Comparison of ENCODE assay signal across 8 cellular contexts in genomic region chr3:29182828-29183227, GRCh38.
DNase-seq lines count a peak whose midpoint lies in the region; ATAC-seq, FAIRE-seq and TF ChIP-seq lines count a peak whose summit lies in the region.
"Not testable (repeated sequence)": the region's sequence is repeated elsewhere in the genome, so short reads cannot be mapped to it uniquely, and the experiment has no call there.

No MANE protein-coding gene starts in this region.

- H4K20me1 ChIP-seq in smooth muscle cell (ENCODE audit: low read depth): not testable (repeated sequence)

- DNase-seq in H54 (ENCODE audit: insufficient read length, low spot score); RWPE2 (ENCODE audit: low spot score); activated T-helper 1 cell treated with anti-CD3 and anti-CD28 coated beads, Interleukin-12 subunit alpha, Interleukin-12 subunit beta, Interleukin-2, Interleukin-4 antibody, amounts not matched to agents 30 ng/mL and 10 ng/mL and 1 ng/mL, durations not matched to agents 14 hours and 24 hours and 36 hours (ENCODE audit: low spot score); activated naive CD8-positive, alpha-beta T cell treated with anti-CD3 and anti-CD28 coated beads, Interleukin-2, amount 50 U/mL, for 24 hours; Right ventricle myocardium superior; left ventricle myocardium superior; smooth muscle cell (lab: John Stamatoyannopoulos, UW; ENCODE audit: unreplicated experiment): not testable (repeated sequence)

- H3K27me3 Mint-ChIP-seq in activated T-helper 1 cell treated with anti-CD3 and anti-CD28 coated beads, Interleukin-12 subunit alpha, Interleukin-12 subunit beta, Interleukin-2, Interleukin-4 antibody, amounts not matched to agents 30 ng/mL and 10 ng/mL and 1 ng/mL, durations not matched to agents 14 hours and 24 hours and 36 hours (ENCODE audit: insufficient read depth); activated naive CD8-positive, alpha-beta T cell treated with anti-CD3 and anti-CD28 coated beads, Interleukin-2, amount 50 U/mL, for 24 hours: not testable (repeated sequence)

- H3K4me1 ChIP-seq in ACC112 (ENCODE audit: control insufficient read depth, insufficient read depth, low read length, unreplicated experiment) (peaks cover 55% of the 10 kb centered on the region), RWPE2 (ENCODE audit: insufficient read depth, poor library complexity, severe bottlenecking) (peaks cover 43% of the 10 kb centered on the region), smooth muscle cell (ENCODE audit: low read depth) (peaks cover 19% of the 10 kb centered on the region)

- not testable (repeated sequence) for H3K4me3 ChIP-seq in ACC112 (ENCODE audit: low read depth, low read length); RWPE2 (ENCODE audit: severe bottlenecking); smooth muscle cell

- not testable (repeated sequence) for H3K9me3 ChIP-seq in RWPE2 (ENCODE audit: severe bottlenecking); smooth muscle cell (replicated peaks; ENCODE audit: low read depth)

- not testable (repeated sequence) for H3K36me3 ChIP-seq in ACC112 (ENCODE audit: insufficient read depth, low read length); RWPE2 (ENCODE audit: low read depth); smooth muscle cell (ENCODE audit: low read depth)

- H3K4me1 Mint-ChIP-seq in activated T-helper 1 cell treated with anti-CD3 and anti-CD28 coated beads, Interleukin-12 subunit alpha, Interleukin-12 subunit beta, Interleukin-2, Interleukin-4 antibody, amounts not matched to agents 30 ng/mL and 10 ng/mL and 1 ng/mL, durations not matched to agents 14 hours and 24 hours and 36 hours (ENCODE audit: low read depth): peaks cover 56% of the 10 kb centered on the region
- peaks cover 39% of the 10 kb centered on the region for H3K4me1 Mint-ChIP-seq in activated naive CD8-positive, alpha-beta T cell treated with anti-CD3 and anti-CD28 coated beads, Interleukin-2, amount 50 U/mL, for 24 hours

- 94% methylated on average over 3 of the region's 3 CpGs for WGBS in smooth muscle cell (ENCODE audit: low lambda C conversion rate)

- not testable (repeated sequence) for TF ChIP-seq POLR2A in H54 (IDR thresholded peaks at IDR 0.05; ENCODE audit: low read depth, low read length)

- not testable (repeated sequence) for H3K9ac ChIP-seq in smooth muscle cell (ENCODE audit: low read depth)

- ATAC-seq in RWPE2 (ENCODE audit: low read depth); activated naive CD8-positive, alpha-beta T cell treated with anti-CD3 and anti-CD28 coated beads, Interleukin-2, amount 50 U/mL, for 24 hours: not testable (repeated sequence)
- ATAC-seq in Right ventricle myocardium superior (ENCODE audit: poor library complexity): peak; percentile 91
- ATAC-seq in left ventricle myocardium superior: peak; percentile 93

- peak overlapping the region; percentile 59 for H2AFZ ChIP-seq in ACC112 (ENCODE audit: low read length, unreplicated experiment)
- H2AFZ ChIP-seq in smooth muscle cell (ENCODE audit: low read depth): not testable (repeated sequence)

- H3K4me2 ChIP-seq in smooth muscle cell: peak overlapping the region; percentile 71

- H3F3A ChIP-seq in smooth muscle cell (ENCODE audit: low read depth): peaks cover 14% of the 10 kb centered on the region

- H3K36me3 Mint-ChIP-seq in activated T-helper 1 cell treated with anti-CD3 and anti-CD28 coated beads, Interleukin-12 subunit alpha, Interleukin-12 subunit beta, Interleukin-2, Interleukin-4 antibody, amounts not matched to agents 30 ng/mL and 10 ng/mL and 1 ng/mL, durations not matched to agents 14 hours and 24 hours and 36 hours (ENCODE audit: low read depth); activated naive CD8-positive, alpha-beta T cell treated with anti-CD3 and anti-CD28 coated beads, Interleukin-2, amount 50 U/mL, for 24 hours (ENCODE audit: low read depth): not testable (repeated sequence)

- peak overlapping the region; percentile 68 for H3K27ac Mint-ChIP-seq in activated T-helper 1 cell treated with anti-CD3 and anti-CD28 coated beads, Interleukin-12 subunit alpha, Interleukin-12 subunit beta, Interleukin-2, Interleukin-4 antibody, amounts not matched to agents 30 ng/mL and 10 ng/mL and 1 ng/mL, durations not matched to agents 14 hours and 24 hours and 36 hours
- peak overlapping the region; percentile 79 for H3K27ac Mint-ChIP-seq in activated naive CD8-positive, alpha-beta T cell treated with anti-CD3 and anti-CD28 coated beads, Interleukin-2, amount 50 U/mL, for 24 hours

- not testable (repeated sequence) for H3K27me3 ChIP-seq in ACC112 (ENCODE audit: insufficient read depth, low read length); RWPE2 (ENCODE audit: insufficient read depth, poor library complexity, severe bottlenecking); smooth muscle cell (ENCODE audit: low read depth)

- peak; percentile 82 for FAIRE-seq in H54 (lab: Jason Lieb, UNC)

- H3K79me2 ChIP-seq in ACC112 (ENCODE audit: control insufficient read depth, insufficient read depth, low read length, unreplicated experiment); smooth muscle cell (ENCODE audit: low read depth): not testable (repeated sequence)

- intact Hi-C loops in activated T-helper 1 cell treated with anti-CD3 and anti-CD28 coated beads, Interleukin-12 subunit alpha, Interleukin-12 subunit beta, Interleukin-2, Interleukin-4 antibody, amounts not matched to agents 30 ng/mL and 10 ng/mL and 1 ng/mL, durations not matched to agents 14 hours and 24 hours and 36 hours (cut with micrococcal nuclease): loop anchor here (1.0 to 10.0 kb wide), 8 partner anchors 29 to 1422 kb away; partner anchors contain the start of genes AZI2, TGFBR2 and ZCWPW2
- intact Hi-C loops in Right ventricle myocardium superior (cut with DNase I): not testable (repeated sequence)
- intact Hi-C loops in left ventricle myocardium superior (cut with micrococcal nuclease): loop anchor here (10.0 kb wide), 1 partner anchor 52 kb away; no protein-coding TSS in a partner anchor

- not testable (repeated sequence) for H3K4me3 Mint-ChIP-seq in activated T-helper 1 cell treated with anti-CD3 and anti-CD28 coated beads, Interleukin-12 subunit alpha, Interleukin-12 subunit beta, Interleukin-2, Interleukin-4 antibody, amounts not matched to agents 30 ng/mL and 10 ng/mL and 1 ng/mL, durations not matched to agents 14 hours and 24 hours and 36 hours; activated naive CD8-positive, alpha-beta T cell treated with anti-CD3 and anti-CD28 coated beads, Interleukin-2, amount 50 U/mL, for 24 hours

- peak overlapping the region; percentile 94 for H3K27ac ChIP-seq in ACC112 (ENCODE audit: low read depth, low read length)
- peak overlapping the region; percentile 98 for H3K27ac ChIP-seq in RWPE2 (ENCODE audit: poor library complexity, severe bottlenecking)
- H3K27ac ChIP-seq in smooth muscle cell (ENCODE audit: low read depth): peak overlapping the region; percentile 95

- TF ChIP-seq CTCF in RWPE2 (IDR thresholded peaks at IDR 0.05; ENCODE audit: poor library complexity, severe bottlenecking); smooth muscle cell (IDR thresholded peaks at IDR 0.05; ENCODE audit: borderline replicate concordance, insufficient read depth, poor library complexity, severe bottlenecking): not testable (repeated sequence)

- peaks cover 17% of the 10 kb centered on the region for H3K9me3 Mint-ChIP-seq in activated T-helper 1 cell treated with anti-CD3 and anti-CD28 coated beads, Interleukin-12 subunit alpha, Interleukin-12 subunit beta, Interleukin-2, Interleukin-4 antibody, amounts not matched to agents 30 ng/mL and 10 ng/mL and 1 ng/mL, durations not matched to agents 14 hours and 24 hours and 36 hours
- H3K9me3 Mint-ChIP-seq in activated naive CD8-positive, alpha-beta T cell treated with anti-CD3 and anti-CD28 coated beads, Interleukin-2, amount 50 U/mL, for 24 hours: not testable (repeated sequence)
